ENCODE assay signal across 29 cellular contexts in genomic region chr2:104582471-104582870, GRCh38.
DNase-seq lines count a peak whose midpoint lies in the region; ATAC-seq, FAIRE-seq and TF ChIP-seq lines count a peak whose summit lies in the region.
"Had no signal": no experiment of that assay in that cellular context is flagged by ENCODE, and none has a peak within 500 bp of the region (broad histone marks: within the 10 kb centered on the region; RNA-seq: fewer than 3 reads in every experiment).

No MANE protein-coding gene starts in this region.

- CTCF ChIA-PET in MCF 10A (lab: Yijun Ruan, JAX) = no interaction called here

- H3K14ac ChIP-seq in mesenchymal stem cell (ENCODE audit: low read length in 2 of 2) = no peak overlapping the region

- H4K91ac ChIP-seq in mesenchymal stem cell (ENCODE audit: low read length) = no peak overlapping the region

- H3K79me2 ChIP-seq in mesendoderm (ENCODE audit: control insufficient read depth, insufficient read depth, low read length) = no peaks in the 10 kb centered on the region

- ATAC-seq in foreskin keratinocyte = no peak
- ATAC-seq: A549, GM12878, HCT116 had no signal

- no peak overlapping the region for H2BK12ac ChIP-seq in mesenchymal stem cell (ENCODE audit: low read length in 2 of 2)

- POLR2A ChIA-PET in MCF 10A (lab: Yijun Ruan, JAX) = no interaction called here

- H3K23ac ChIP-seq in mesendoderm (ENCODE audit: low read length) (no peak overlapping the region), mesenchymal stem cell (ENCODE audit: low read length in 2 of 2) (no peak overlapping the region)

- H3K4ac ChIP-seq in mesendoderm (ENCODE audit: low read depth, low read length) = no peak overlapping the region
- no peak overlapping the region for H3K4ac ChIP-seq in mesenchymal stem cell (ENCODE audit: low read depth in 1 of 2, low read length in 2 of 2)

- intact Hi-C loops in MCF 10A (cut with micrococcal nuclease) = no loop called here

- no peak for FAIRE-seq in small intestine (lab: Jason Lieb, UNC)
- FAIRE-seq: A549, GM12878, H1 had no signal

- H3K9me3 Mint-ChIP-seq in MCF 10A (ENCODE audit: unreplicated experiment) = no peaks in the 10 kb centered on the region

- no peak for TF ChIP-seq CTCF in MCF 10A (IDR thresholded peaks at IDR 0.05; ENCODE audit: unreplicated experiment)
- no peak for TF ChIP-seq CTCF in foreskin keratinocyte (conservative IDR thresholded peaks at IDR 0.05)

- no peak overlapping the region for H3K4me3 ChIP-seq in mesendoderm (ENCODE audit: low read length)
- H3K4me3 ChIP-seq in small intestine (ENCODE audit: low read depth in 1 of 2, low read length in 2 of 2) = no peak overlapping the region
- no peak overlapping the region for H3K4me3 ChIP-seq in mesenchymal stem cell (ENCODE audit: insufficient read depth in 1 of 2, low read depth in 1 of 2, low read length in 2 of 2)
- H3K4me3 ChIP-seq: A549; BLaER1 treated with 17β-estradiol and CSF1 and Interleukin-3, amounts not matched to agents 10 nM and 100 nM; GM12878; PC-9; SJSA1 had no signal

- no peak overlapping the region for H2BK120ac ChIP-seq in mesendoderm (ENCODE audit: low read depth, low read length)
- H2BK120ac ChIP-seq in mesenchymal stem cell (ENCODE audit: low read depth, low read length) = no peak overlapping the region

- 100% methylated on average over 1 of the region's 8 CpGs for WGBS in mesendoderm (ENCODE audit: extremely low coverage, insufficient coverage, low lambda C conversion rate)
- WGBS in small intestine, 3 donors = 25 to 56% (median 45%) methylated on average over 8 of the region's 8 CpGs
- WGBS in mesenchymal stem cell = 71% methylated on average over 6 of the region's 8 CpGs

- H2BK5ac ChIP-seq in mesendoderm (ENCODE audit: low read length) = no peak overlapping the region
- no peak overlapping the region for H2BK5ac ChIP-seq in mesenchymal stem cell (ENCODE audit: low read depth, low read length, poor library complexity, severe bottlenecking)

- H3K36me3 Mint-ChIP-seq in MCF 10A (ENCODE audit: insufficient read depth, unreplicated experiment) = no peaks in the 10 kb centered on the region
- H3K36me3 Mint-ChIP-seq: CD4-positive, alpha-beta memory T cell had no signal

- BruUV-seq in MCF 10A (replicated peaks; lab: Mats Ljungman, UMichigan) = no TSS peak

- H3K9ac ChIP-seq in mesendoderm (ENCODE audit: low read length) (no peak overlapping the region), mesenchymal stem cell (ENCODE audit: low read length) (no peak overlapping the region)
- H3K9ac ChIP-seq: BLaER1 treated with 17β-estradiol and CSF1 and Interleukin-3, amounts not matched to agents 10 nM and 100 nM had no signal

- no peak overlapping the region for H4K8ac ChIP-seq in mesendoderm (ENCODE audit: low read depth, low read length)
- no peak overlapping the region for H4K8ac ChIP-seq in mesenchymal stem cell (ENCODE audit: low read length)

- no peak overlapping the region for H2AK5ac ChIP-seq in mesendoderm (ENCODE audit: low read length)
- H2AK5ac ChIP-seq in mesenchymal stem cell (ENCODE audit: low read length, severe bottlenecking) = no peak overlapping the region

- no peak overlapping the region for H3K4me2 ChIP-seq in mesendoderm (ENCODE audit: low read length)
- H3K4me2 ChIP-seq in mesenchymal stem cell (ENCODE audit: low read length, poor library complexity, severe bottlenecking) = no peak overlapping the region
- H3K4me2 ChIP-seq: A549; BLaER1 treated with 17β-estradiol and CSF1 and Interleukin-3, amounts not matched to agents 10 nM and 100 nM; PC-9 had no signal

- H2BK15ac ChIP-seq in mesendoderm (replicated peaks; ENCODE audit: low read depth) (no peak overlapping the region), mesenchymal stem cell (ENCODE audit: low read depth, poor library complexity, severe bottlenecking) (no peak overlapping the region)

- H3K27me3 Mint-ChIP-seq in MCF 10A (ENCODE audit: insufficient read depth, unreplicated experiment) = peaks cover 12% of the 10 kb centered on the region

- no peak overlapping the region for H3K4me3 Mint-ChIP-seq in MCF 10A (ENCODE audit: unreplicated experiment)
- H3K4me3 Mint-ChIP-seq: CD4-positive, alpha-beta memory T cell had no signal

- peak overlapping the region; percentile 21 for H3K27ac Mint-ChIP-seq in MCF 10A (ENCODE audit: low read depth, unreplicated experiment)

- no peak overlapping the region for H2AFZ ChIP-seq in mesenchymal stem cell (ENCODE audit: low read depth, low read length)
- H2AFZ ChIP-seq: PC-9 had no signal

- no peak for DNase-seq in MCF 10A (ENCODE audit: unreplicated experiment)
- DNase-seq in foreskin keratinocyte = peak; percentile 9
- peak; percentile 6 for DNase-seq in mesendoderm
- DNase-seq in small intestine = peak; percentile 15
- DNase-seq in stimulated activated CD4-positive, alpha-beta T cell treated with anti-CD3 and anti-CD28 coated beads, Interleukin-15, amount 100 ng/mL, for 24 hours = no peak
- no peak for DNase-seq in NCI-H146 treated with DMSO at 0.1 percent for 48 hours (lab: John Stamatoyannopoulos, UW; ENCODE audit: unreplicated experiment)
- no peak for DNase-seq in mesenchymal stem cell
- DNase-seq: AML-193; CD4-positive, alpha-beta memory T cell; DMS 273 treated with DMSO at 0.1 percent for 48 hours; DMS79; EL; GDM1; NCI-H1092; NCI-H1417 treated with DMSO at 0.1 percent for 48 hours; NCI-H187; NCI-H2081 treated with DMSO at 0.1 percent for 48 hours; NCI-H2171 treated with DMSO at 0.1 percent for 48 hours; NCI-H345; NCI-H524; NCI-H82; PC-9; Right ventricle myocardium superior had no signal

- no peak overlapping the region for H4K5ac ChIP-seq in mesendoderm (ENCODE audit: low read length)

- no peak overlapping the region for H3K18ac ChIP-seq in mesendoderm (ENCODE audit: low read length)
- no peak overlapping the region for H3K18ac ChIP-seq in mesenchymal stem cell (ENCODE audit: low read depth in 1 of 2, low read length in 2 of 2)

- H3K79me1 ChIP-seq in mesendoderm (ENCODE audit: low read length) (no peaks in the 10 kb centered on the region), mesenchymal stem cell (replicated peaks; ENCODE audit: low read length, poor library complexity, severe bottlenecking) (no peaks in the 10 kb centered on the region)

- H3K56ac ChIP-seq in mesendoderm (ENCODE audit: low read length) = no peak overlapping the region

- no peaks in the 10 kb centered on the region for H3K27me3 ChIP-seq in foreskin keratinocyte
- H3K27me3 ChIP-seq in mesendoderm (ENCODE audit: insufficient read depth, low read length, poor library complexity) = no peaks in the 10 kb centered on the region
- H3K27me3 ChIP-seq in small intestine (ENCODE audit: control insufficient read depth in 2 of 2, insufficient read depth in 2 of 2, low read length in 2 of 2) = no peaks in the 10 kb centered on the region
- H3K27me3 ChIP-seq in mesenchymal stem cell (ENCODE audit: control insufficient read depth in 1 of 2, insufficient read depth in 1 of 2, low read length in 2 of 2) = no peaks in the 10 kb centered on the region
- H3K27me3 ChIP-seq: BLaER1 treated with 17β-estradiol and CSF1 and Interleukin-3, amounts not matched to agents 10 nM and 100 nM; SJSA1 had no signal

- H3K27ac ChIP-seq in foreskin keratinocyte (no peak overlapping the region), mesendoderm (ENCODE audit: low read depth, low read length) (no peak overlapping the region), small intestine (ENCODE audit: low read depth in 1 of 2, low read length in 1 of 2) (no peak overlapping the region), mesenchymal stem cell (ENCODE audit: low read length, poor library complexity, severe bottlenecking) (no peak overlapping the region)
- H3K27ac ChIP-seq: A549; BLaER1 treated with 17β-estradiol and CSF1 and Interleukin-3, amounts not matched to agents 10 nM and 100 nM; PC-9; SJSA1 had no signal

- H3K36me3 ChIP-seq in mesendoderm (ENCODE audit: control insufficient read depth, insufficient read depth, low read length) = no peaks in the 10 kb centered on the region
- H3K36me3 ChIP-seq in small intestine (ENCODE audit: control insufficient read depth in 2 of 2, insufficient read depth in 2 of 2, low read length in 2 of 2) = no peaks in the 10 kb centered on the region
- H3K36me3 ChIP-seq in mesenchymal stem cell (ENCODE audit: control insufficient read depth in 1 of 2, insufficient read depth in 2 of 2, low read depth in 1 of 2, low read length in 2 of 2) = no peaks in the 10 kb centered on the region
- H3K36me3 ChIP-seq: BLaER1 treated with 17β-estradiol and CSF1 and Interleukin-3, amounts not matched to agents 10 nM and 100 nM; SJSA1 had no signal

- peaks cover 5% of the 10 kb centered on the region for H3K4me1 Mint-ChIP-seq in MCF 10A (ENCODE audit: insufficient read depth, unreplicated experiment)
- H3K4me1 Mint-ChIP-seq: CD4-positive, alpha-beta memory T cell had no signal

- H3K4me1 ChIP-seq in foreskin keratinocyte (no peaks in the 10 kb centered on the region), mesendoderm (ENCODE audit: control insufficient read depth, low read depth, low read length) (no peaks in the 10 kb centered on the region), small intestine (ENCODE audit: control insufficient read depth in 2 of 2, insufficient read depth in 1 of 2, low read depth in 1 of 2, low read length in 1 of 2) (no peaks in the 10 kb centered on the region), mesenchymal stem cell (ENCODE audit: control insufficient read depth, insufficient read depth, low read depth, low read length) (no peaks in the 10 kb centered on the region)
- H3K4me1 ChIP-seq: A549; BLaER1 treated with 17β-estradiol and CSF1 and Interleukin-3, amounts not matched to agents 10 nM and 100 nM; SJSA1 had no signal

- no peaks in the 10 kb centered on the region for H3K9me3 ChIP-seq in small intestine (ENCODE audit: control insufficient read depth, low read depth)
- H3K9me3 ChIP-seq in mesenchymal stem cell (ENCODE audit: control insufficient read depth, low read length) = no peaks in the 10 kb centered on the region
- H3K9me3 ChIP-seq: A549; BLaER1 treated with 17β-estradiol and CSF1 and Interleukin-3, amounts not matched to agents 10 nM and 100 nM; SJSA1 had no signal

Comparison
In these comparisons a context has a peak if more than half of its experiments do, and no peak if none do; other contexts are left out.
1. DNase-seq: peak in foreskin keratinocyte (2 of 2), mesendoderm (single experiment) and small intestine (single experiment); none in MCF 10A (single experiment), stimulated activated CD4-positive, alpha-beta T cell treated with anti-CD3 and anti-CD28 coated beads, Interleukin-15, amount 100 ng/mL, for 24 hours (single experiment), NCI-H146 treated with DMSO at 0.1 percent for 48 hours (single experiment) and mesenchymal stem cell (single experiment).